19 cellular contexts compared by ENCODE assay signal in the genomic region with DNA sequence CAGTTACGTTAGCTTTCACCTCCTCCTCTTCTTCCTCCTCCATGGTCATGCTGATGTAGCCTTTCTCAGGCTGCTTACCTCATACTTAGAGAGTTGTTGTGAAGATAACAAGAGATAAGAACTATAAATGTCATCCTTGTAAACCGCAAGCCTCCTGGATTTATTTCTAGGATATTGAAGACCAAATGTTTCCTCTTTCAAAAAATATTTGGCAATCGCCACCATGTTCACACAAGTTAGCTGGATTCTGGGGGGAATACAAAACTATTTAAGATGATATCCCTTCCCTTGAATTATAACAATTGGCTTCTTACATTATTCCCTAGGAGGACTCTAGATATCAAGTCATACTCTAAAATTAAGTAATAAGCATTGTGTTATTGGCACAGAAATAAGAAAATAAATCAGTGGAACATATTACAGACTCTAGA.
DNase-seq lines count a peak whose midpoint lies in the region; ATAC-seq and TF ChIP-seq lines count a peak whose summit lies in the region.
"Had no signal": no experiment of that assay in that cellular context is flagged by ENCODE, and none has a peak within 500 bp of the region (broad histone marks: within the 10 kb centered on the region; RNA-seq: fewer than 3 reads in every experiment).

No MANE protein-coding gene starts in this region.

- CTCF ChIA-PET in HEK293 (lab: Yijun Ruan, JAX), result interaction anchor here (0.9 to 1.7 kb wide), 2 partner anchors 82 to 318 kb away, joined by 3 to 5 read pairs; no protein-coding TSS in a partner anchor

- TF ChIP-seq CTCF in HEK293 (tag by site-specific recombination; IDR thresholded peaks at IDR 0.05) (no peak), SU-DHL-6 (IDR thresholded peaks at IDR 0.05; ENCODE audit: insufficient read depth, low read length, poor library complexity, severe bottlenecking) (no peak), psoas muscle (IDR thresholded peaks at IDR 0.05) (no peak)

- 73 to 77% (median 73%) methylated on average over 3 of the region's 3 CpGs for WGBS in psoas muscle, 3 donors

- H3K9me3 ChIP-seq in HEK293 (ENCODE audit: control insufficient read depth, insufficient read depth, low read depth, low read length) (no peaks in the 10 kb centered on the region), SU-DHL-6 (ENCODE audit: insufficient read depth, low read length) (peaks cover 5% of the 10 kb centered on the region; the same call in 1 of the 2 replicates), psoas muscle (no peaks in the 10 kb centered on the region)

- no peaks in the 10 kb centered on the region for H4K20me1 ChIP-seq in SU-DHL-6 (ENCODE audit: low read depth, low read length)

- POLR2A ChIA-PET in HEK293 (lab: Yijun Ruan, JAX), result no interaction called here

- H3K36me3 ChIP-seq in HEK293 (ENCODE audit: control insufficient read depth in 2 of 2, insufficient read depth in 1 of 2, low read length in 2 of 2) (no peaks in the 10 kb centered on the region), SU-DHL-6 (ENCODE audit: low read length) (no peaks in the 10 kb centered on the region), psoas muscle (ENCODE audit: insufficient read depth in 1 of 2, low read depth in 1 of 2) (no peaks in the 10 kb centered on the region)

- intact Hi-C loops in psoas muscle (cut with DNase I), result no loop called here

- H3K27ac ChIP-seq in HEK293 (ENCODE audit: extremely low read depth, low read depth, low read length) (no peak overlapping the region), SU-DHL-6 (ENCODE audit: low read depth, low read length) (no peak overlapping the region), psoas muscle (no peak overlapping the region)
- H3K27ac ChIP-seq: C4-2B had no signal

- no peak overlapping the region for H3K4me3 ChIP-seq in HEK293 (ENCODE audit: low read depth, low read length)
- no peak overlapping the region for H3K4me3 ChIP-seq in SU-DHL-6 (ENCODE audit: insufficient read depth, low read length, poor library complexity, severe bottlenecking)
- no peak overlapping the region for H3K4me3 ChIP-seq in psoas muscle

- H3K4me2 ChIP-seq in SU-DHL-6 (ENCODE audit: low read depth, low read length, poor library complexity, severe bottlenecking), result no peak overlapping the region

- peak; percentile 29 for DNase-seq in LoVo (ENCODE audit: low spot score)
- DNase-seq in left kidney (ENCODE audit: low read depth, low spot score), result peak; percentile 11
- no peak for DNase-seq in NCI-H2171 (lab: John Stamatoyannopoulos, UW)
- DNase-seq in psoas muscle, result no peak
- no peak for DNase-seq in epidermal melanocyte (ENCODE audit: insufficient read length, low spot score)
- DNase-seq: AML-193, HFFc6, NCI-H1048, NCI-H1436 treated with DMSO at 0.1 percent for 48 hours, NCI-H2029 treated with DMSO at 0.1 percent for 48 hours, NCI-H2171 treated with DMSO at 0.1 percent for 48 hours, NCI-H446 treated with DMSO at 0.1 percent for 48 hours, NCI-H774, SIG-M5 had no signal

- H3K9ac ChIP-seq in SU-DHL-6 (ENCODE audit: low read length), result no peak overlapping the region

- H3K4me1 ChIP-seq in HEK293 (ENCODE audit: control insufficient read depth, insufficient read depth, low read length) (peaks cover 6% of the 10 kb centered on the region; the same call in 1 of the 2 replicates), psoas muscle (no peaks in the 10 kb centered on the region)

- H3K9me2 ChIP-seq in SU-DHL-6 (replicated peaks; ENCODE audit: insufficient read depth, low read length), result no peaks in the 10 kb centered on the region

- peak overlapping the region; percentile 49 for H2AFZ ChIP-seq in SU-DHL-6 (ENCODE audit: low read depth, low read length, severe bottlenecking)

- no peak for ATAC-seq in psoas muscle
- ATAC-seq in HG02642 (IDR thresholded peaks at IDR 0.05; ENCODE audit: poor library complexity, unreplicated experiment), result no peak
- ATAC-seq: SK-N-SH treated with all-trans-retinoic acid at 6 μM for 48 hours had no signal

- no peaks in the 10 kb centered on the region for H3K79me2 ChIP-seq in SU-DHL-6 (ENCODE audit: insufficient read depth, low read length)

- H3F3A ChIP-seq in SU-DHL-6 (ENCODE audit: insufficient read depth), result no peaks in the 10 kb centered on the region

- H3K27me3 ChIP-seq in SU-DHL-6 (ENCODE audit: low read length) (no peaks in the 10 kb centered on the region), psoas muscle (ENCODE audit: insufficient read depth in 3 of 3, low read length in 2 of 3) (no peaks in the 10 kb centered on the region)

TF ChIP-seq in HEK293, 187 proteins besides CTCF, POLR2A, EP300 and RAD21 (continues in another document):
- TF ChIP-seq ZNF777 (tag by site-specific recombination; IDR thresholded peaks at IDR 0.05; ENCODE audit: borderline replicate concordance) (no peak), AEBP2 (tag by site-specific recombination; IDR thresholded peaks at IDR 0.05; ENCODE audit: borderline replicate concordance) (no peak), SP3 (tag by site-specific recombination; IDR thresholded peaks at IDR 0.05) (peak; percentile 10; the same call in 1 of the 2 replicates), ZXDB (tag by site-specific recombination; IDR thresholded peaks at IDR 0.05) (peak; percentile 75), BCL11A (tag by site-specific recombination; IDR thresholded peaks at IDR 0.05; ENCODE audit: low read depth) (no peak), ZNF266 (tag by site-specific recombination; IDR thresholded peaks at IDR 0.05; ENCODE audit: low read depth) (no peak), ZNF341 (tag by site-specific recombination; IDR thresholded peaks at IDR 0.05; ENCODE audit: low read depth) (no peak), ZNF654 (tag by site-specific recombination; IDR thresholded peaks at IDR 0.05; ENCODE audit: low read depth) (no peak), ZFP3 (tag by site-specific recombination; IDR thresholded peaks at IDR 0.05; ENCODE audit: low read depth) (no peak), ZNF664 (tag by site-specific recombination; IDR thresholded peaks at IDR 0.05) (no peak), ZNF560 (tag by site-specific recombination; IDR thresholded peaks at IDR 0.05; ENCODE audit: borderline replicate concordance) (no peak), ZNF311 (tag by site-specific recombination; IDR thresholded peaks at IDR 0.05; ENCODE audit: borderline replicate concordance) (no peak), ZNF404 (tag by site-specific recombination; IDR thresholded peaks at IDR 0.05) (no peak), ZNF366 (tag by site-specific recombination; conservative IDR thresholded peaks at IDR 0.05) (peak; percentile 69), ZNF133 (tag by site-specific recombination; IDR thresholded peaks at IDR 0.05) (no peak)
- TF ChIP-seq, protein P1, sequence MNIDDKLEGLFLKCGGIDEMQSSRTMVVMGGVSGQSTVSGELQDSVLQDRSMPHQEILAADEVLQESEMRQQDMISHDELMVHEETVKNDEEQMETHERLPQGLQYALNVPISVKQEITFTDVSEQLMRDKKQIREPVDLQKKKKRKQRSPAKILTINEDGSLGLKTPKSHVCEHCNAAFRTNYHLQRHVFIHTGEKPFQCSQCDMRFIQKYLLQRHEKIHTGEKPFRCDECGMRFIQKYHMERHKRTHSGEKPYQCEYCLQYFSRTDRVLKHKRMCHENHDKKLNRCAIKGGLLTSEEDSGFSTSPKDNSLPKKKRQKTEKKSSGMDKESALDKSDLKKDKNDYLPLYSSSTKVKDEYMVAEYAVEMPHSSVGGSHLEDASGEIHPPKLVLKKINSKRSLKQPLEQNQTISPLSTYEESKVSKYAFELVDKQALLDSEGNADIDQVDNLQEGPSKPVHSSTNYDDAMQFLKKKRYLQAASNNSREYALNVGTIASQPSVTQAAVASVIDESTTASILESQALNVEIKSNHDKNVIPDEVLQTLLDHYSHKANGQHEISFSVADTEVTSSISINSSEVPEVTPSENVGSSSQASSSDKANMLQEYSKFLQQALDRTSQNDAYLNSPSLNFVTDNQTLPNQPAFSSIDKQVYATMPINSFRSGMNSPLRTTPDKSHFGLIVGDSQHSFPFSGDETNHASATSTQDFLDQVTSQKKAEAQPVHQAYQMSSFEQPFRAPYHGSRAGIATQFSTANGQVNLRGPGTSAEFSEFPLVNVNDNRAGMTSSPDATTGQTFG (tag by site-specific recombination; IDR thresholded peaks at IDR 0.05; ENCODE audit: borderline replicate concordance), result no peak
- TF ChIP-seq, protein P2, sequence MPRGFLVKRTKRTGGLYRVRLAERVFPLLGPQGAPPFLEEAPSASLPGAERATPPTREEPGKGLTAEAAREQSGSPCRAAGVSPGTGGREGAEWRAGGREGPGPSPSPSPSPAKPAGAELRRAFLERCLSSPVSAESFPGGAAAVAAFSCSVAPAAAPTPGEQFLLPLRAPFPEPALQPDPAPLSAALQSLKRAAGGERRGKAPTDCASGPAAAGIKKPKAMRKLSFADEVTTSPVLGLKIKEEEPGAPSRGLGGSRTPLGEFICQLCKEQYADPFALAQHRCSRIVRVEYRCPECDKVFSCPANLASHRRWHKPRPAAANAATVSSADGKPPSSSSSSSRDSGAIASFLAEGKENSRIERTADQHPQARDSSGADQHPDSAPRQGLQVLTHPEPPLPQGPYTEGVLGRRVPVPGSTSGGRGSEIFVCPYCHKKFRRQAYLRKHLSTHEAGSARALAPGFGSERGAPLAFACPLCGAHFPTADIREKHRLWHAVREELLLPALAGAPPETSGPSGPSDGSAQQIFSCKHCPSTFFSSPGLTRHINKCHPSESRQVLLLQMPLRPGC (tag by site-specific recombination; IDR thresholded peaks at IDR 0.05), result no peak

Comparison
In these comparisons a context has a peak if more than half of its experiments do, and no peak if none do; other contexts are left out.
1. DNase-seq: peak in LoVo (single experiment) and left kidney (single experiment); none in NCI-H2171 (single experiment), psoas muscle (0 of 2) and epidermal melanocyte (single experiment).